Comparison of ENCODE assay signal across 10 cellular contexts in genomic region chr2:219628235-219628985, GRCh38. TPM values are rescaled to one million over a fixed set of nuclear protein-coding genes. Genes with fewer than 3 reads are reported as not detected.
DNase-seq lines count a peak whose midpoint lies in the region; ATAC-seq and TF ChIP-seq lines count a peak whose summit lies in the region.
"Had no signal": no experiment of that assay in that cellular context is flagged by ENCODE, and none has a peak within 500 bp of the region (broad histone marks: within the 10 kb centered on the region; RNA-seq: fewer than 3 reads in every experiment).

No MANE protein-coding gene starts in this region.

- CTCF ChIA-PET in activated naive CD4-positive, alpha-beta T cell treated with anti-CD3 and anti-CD28 coated beads for 36 hours (lab: Charles Lee), result interaction anchor here (0.9 to 1.5 kb wide), 3 partner anchors 14 to 87 kb away, joined by 3 to 4 read pairs (median 4); no protein-coding TSS in a partner anchor

- TF ChIP-seq CTCF in type B pancreatic cell (conservative IDR thresholded peaks at IDR 0.05), result no peak

- no peak overlapping the region for H3K27ac Mint-ChIP-seq in activated naive CD4-positive, alpha-beta T cell treated with anti-CD3 and anti-CD28 coated beads for 36 hours
- H3K27ac Mint-ChIP-seq in activated naive CD4-positive, alpha-beta T cell treated with anti-CD3 and anti-CD28 coated beads, Interleukin-2, amount 50 U/mL, for 72 hours, result no peak overlapping the region
- no peak overlapping the region for H3K27ac Mint-ChIP-seq in effector memory CD8-positive, alpha-beta T cell
- no peak overlapping the region for H3K27ac Mint-ChIP-seq in memory B cell
- H3K27ac Mint-ChIP-seq in type B pancreatic cell, result no peak overlapping the region

- peaks cover 17% of the 10 kb centered on the region for H3K27me3 Mint-ChIP-seq in activated naive CD4-positive, alpha-beta T cell treated with anti-CD3 and anti-CD28 coated beads for 36 hours (ENCODE audit: low read depth)
- H3K27me3 Mint-ChIP-seq in effector memory CD8-positive, alpha-beta T cell, result peaks cover 36 to 81% of the 10 kb centered on the region in 2 donors
- H3K27me3 Mint-ChIP-seq in memory B cell (peaks cover 33% of the 10 kb centered on the region), type B pancreatic cell (peaks cover 18% of the 10 kb centered on the region)

- ATAC-seq in activated naive CD4-positive, alpha-beta T cell treated with anti-CD3 and anti-CD28 coated beads, Interleukin-2, amount 50 U/mL, for 72 hours, result no peak
- ATAC-seq in effector memory CD8-positive, alpha-beta T cell (replicated peaks), result no peak
- no peak for ATAC-seq in memory B cell (ENCODE audit: low read depth)
- ATAC-seq in GM18867 (IDR thresholded peaks at IDR 0.05; ENCODE audit: unreplicated experiment), result no peak

- H3K36me3 Mint-ChIP-seq in activated naive CD4-positive, alpha-beta T cell treated with anti-CD3 and anti-CD28 coated beads for 36 hours (ENCODE audit: low read depth), result no peaks in the 10 kb centered on the region
- no peaks in the 10 kb centered on the region for H3K36me3 Mint-ChIP-seq in activated naive CD4-positive, alpha-beta T cell treated with anti-CD3 and anti-CD28 coated beads, Interleukin-2, amount 50 U/mL, for 72 hours
- H3K36me3 Mint-ChIP-seq in effector memory CD8-positive, alpha-beta T cell (ENCODE audit: insufficient read depth), result no peaks in the 10 kb centered on the region
- H3K36me3 Mint-ChIP-seq in memory B cell (no peaks in the 10 kb centered on the region), type B pancreatic cell (no peaks in the 10 kb centered on the region)

- H3K9me3 Mint-ChIP-seq in activated naive CD4-positive, alpha-beta T cell treated with anti-CD3 and anti-CD28 coated beads for 36 hours, result no peaks in the 10 kb centered on the region
- H3K9me3 Mint-ChIP-seq in activated naive CD4-positive, alpha-beta T cell treated with anti-CD3 and anti-CD28 coated beads, Interleukin-2, amount 50 U/mL, for 72 hours, result no peaks in the 10 kb centered on the region
- H3K9me3 Mint-ChIP-seq in effector memory CD8-positive, alpha-beta T cell, result no peaks in the 10 kb centered on the region
- H3K9me3 Mint-ChIP-seq in memory B cell (no peaks in the 10 kb centered on the region), type B pancreatic cell (no peaks in the 10 kb centered on the region)

- H3K4me1 Mint-ChIP-seq in activated naive CD4-positive, alpha-beta T cell treated with anti-CD3 and anti-CD28 coated beads for 36 hours (ENCODE audit: low read depth), result peaks cover 3% of the 10 kb centered on the region
- H3K4me1 Mint-ChIP-seq in effector memory CD8-positive, alpha-beta T cell (ENCODE audit: low read depth in 2 of 2), result peaks cover 4 to 6% of the 10 kb centered on the region in 2 donors
- H3K4me1 Mint-ChIP-seq in memory B cell, result peaks cover 8% of the 10 kb centered on the region
- H3K4me1 Mint-ChIP-seq in type B pancreatic cell (ENCODE audit: unreplicated experiment), result peaks cover 6% of the 10 kb centered on the region

- DNase-seq in activated naive CD4-positive, alpha-beta T cell treated with anti-CD3 and anti-CD28 coated beads for 36 hours, result no peak
- no peak for DNase-seq in activated naive CD4-positive, alpha-beta T cell treated with anti-CD3 and anti-CD28 coated beads, Interleukin-2, amount 50 U/mL, for 72 hours (ENCODE audit: low spot score in 2 of 2)
- DNase-seq in effector memory CD8-positive, alpha-beta T cell, result no peak
- DNase-seq in memory B cell (ENCODE audit: low spot score in 2 of 2), result no peak
- DNase-seq in type B pancreatic cell (ENCODE audit: extremely low spot score, unreplicated experiment), result no peak
- DNase-seq in retina, result no peak
- DNase-seq in ACHN, result no peak
- DNase-seq: effector CD4-positive, alpha-beta T cell; KG1 had no signal

- H3K4me3 Mint-ChIP-seq in activated naive CD4-positive, alpha-beta T cell treated with anti-CD3 and anti-CD28 coated beads for 36 hours, result peak overlapping the region; percentile 36
- H3K4me3 Mint-ChIP-seq in effector memory CD8-positive, alpha-beta T cell, result peak overlapping the region; percentile 43 to 45
- H3K4me3 Mint-ChIP-seq in memory B cell (peak overlapping the region; percentile 63), type B pancreatic cell (peak overlapping the region; percentile 66)

- intact Hi-C loops in activated naive CD4-positive, alpha-beta T cell treated with anti-CD3 and anti-CD28 coated beads for 36 hours (cut with micrococcal nuclease), result no loop called here

- in situ Hi-C loops in ACHN (cut with HindIII; ENCODE audit: low pct_ligation_motif_present, low pct_unique_long_range_greater_than_20kb, low sequenced_read_pairs), result no loop called here

RNA-seq across cellular contexts. Expression of gene SLC4A3, which starts 1.0 kb away (rescaled TPM):
- total RNA-seq in activated naive CD4-positive, alpha-beta T cell treated with anti-CD3 and anti-CD28 coated beads for 36 hours, result not detected
- total RNA-seq in activated naive CD4-positive, alpha-beta T cell treated with anti-CD3 and anti-CD28 coated beads, Interleukin-2, amount 50 U/mL, for 72 hours, result not detected
- total RNA-seq in type B pancreatic cell (ENCODE audit: low replicate concordance), result 8.0 and 15.8 TPM in 2 replicates

RNA-seq across cellular contexts. Expression of gene STK11IP, which starts 30.8 kb away (rescaled TPM):
- 10 to 100 TPM; 32.1 TPM for total RNA-seq in activated naive CD4-positive, alpha-beta T cell treated with anti-CD3 and anti-CD28 coated beads for 36 hours
- total RNA-seq in activated naive CD4-positive, alpha-beta T cell treated with anti-CD3 and anti-CD28 coated beads, Interleukin-2, amount 50 U/mL, for 72 hours, result 10 to 100 TPM; 28.5 to 53.0 TPM
- total RNA-seq in type B pancreatic cell (ENCODE audit: low replicate concordance), result 30.7 and 42.5 TPM in 2 replicates

RNA-seq across cellular contexts. Expression of gene INHA, which starts 56.3 kb away (rescaled TPM):
- total RNA-seq in activated naive CD4-positive, alpha-beta T cell treated with anti-CD3 and anti-CD28 coated beads for 36 hours, result not detected
- under 1 TPM in 1 of 2 donors, not detected in 1; 0.23 TPM for total RNA-seq in activated naive CD4-positive, alpha-beta T cell treated with anti-CD3 and anti-CD28 coated beads, Interleukin-2, amount 50 U/mL, for 72 hours
- total RNA-seq in type B pancreatic cell (ENCODE audit: low replicate concordance), result 1.2 and 1.3 TPM in 2 replicates

RNA-seq across cellular contexts. Expression of gene OBSL1, which starts 57.1 kb away (rescaled TPM):
- total RNA-seq in activated naive CD4-positive, alpha-beta T cell treated with anti-CD3 and anti-CD28 coated beads for 36 hours, result 1 to 10 TPM; 1.5 to 1.6 TPM
- 1 to 10 TPM; 1.9 to 8.9 TPM for total RNA-seq in activated naive CD4-positive, alpha-beta T cell treated with anti-CD3 and anti-CD28 coated beads, Interleukin-2, amount 50 U/mL, for 72 hours
- total RNA-seq in type B pancreatic cell (ENCODE audit: low replicate concordance), result 118 and 197 TPM in 2 replicates
